15 cellular contexts compared by ENCODE assay signal in genomic region chr10:118405933-118406332, GRCh38.
"Had no signal": no experiment of that assay in that cellular context is flagged by ENCODE, and none has a peak within 500 bp of the region (broad histone marks: within the 10 kb centered on the region; RNA-seq: fewer than 3 reads in every experiment).

No MANE protein-coding gene starts in this region.

- H3K9me3 Mint-ChIP-seq: natural killer cell treated with Interleukin-12 subunit alpha and Interleukin-12 subunit beta and Interleukin-15 and Interleukin-18, amount 100 ng/mL, for 72 hours had no signal

- H3K4me3 ChIP-seq: heart right ventricle, stomach, testis had no signal

- H3K4me3 Mint-ChIP-seq: activated naive CD8-positive, alpha-beta T cell; natural killer cell treated with Interleukin-12 subunit alpha and Interleukin-12 subunit beta and Interleukin-15 and Interleukin-18, amount 100 ng/mL, for 72 hours had no signal

- H3K36me3 ChIP-seq: heart right ventricle, stomach had no signal

- ATAC-seq: activated CD4-positive, CD25-positive, alpha-beta regulatory T cell treated with anti-CD3 and anti-CD28 coated beads, Interleukin-2, amount 50 U/mL, for 24 hours; heart right ventricle; left lobe of liver; natural killer cell treated with Interleukin-12 subunit alpha and Interleukin-12 subunit beta and Interleukin-15 and Interleukin-18, amount 100 ng/mL, for 72 hours had no signal

- DNase-seq: activated CD4-positive, alpha-beta T cell treated with anti-CD3 and anti-CD28 coated beads, Interleukin-2, amount 50 U/mL, for 1 hour; activated CD8-positive, alpha-beta memory T cell treated with anti-CD3 and anti-CD28 coated beads for 24 hours; activated gamma-delta T cell treated with Interleukin-2 at 50 U/mL for 16 hours; amniotic stem cell; effector memory CD4-positive, alpha-beta T cell; heart right ventricle; stimulated activated CD4-positive, alpha-beta T cell treated with anti-CD3 and anti-CD28 coated beads, Interleukin-12 subunit alpha, Interleukin-12 subunit beta, amount 100 ng/mL, for 4 hours; stimulated activated CD4-positive, alpha-beta T cell treated with anti-CD3 and anti-CD28 coated beads, Interleukin-2, amount 100 ng/mL, for 24 hours; stomach; testis had no signal

- H3K9me3 ChIP-seq: testis had no signal

- H3K36me3 Mint-ChIP-seq: activated naive CD8-positive, alpha-beta T cell; natural killer cell treated with Interleukin-12 subunit alpha and Interleukin-12 subunit beta and Interleukin-15 and Interleukin-18, amount 100 ng/mL, for 72 hours had no signal

- H3K27me3 ChIP-seq: testis had no signal

- H3K4me1 ChIP-seq: stomach, testis had no signal

- H3K27ac ChIP-seq: epithelial cell of prostate, heart right ventricle, stomach, testis had no signal

- H3K27ac Mint-ChIP-seq: activated naive CD8-positive, alpha-beta T cell; natural killer cell treated with Interleukin-12 subunit alpha and Interleukin-12 subunit beta and Interleukin-15 and Interleukin-18, amount 100 ng/mL, for 72 hours had no signal
